8 cellular contexts compared by ENCODE assay signal in the genomic region with DNA sequence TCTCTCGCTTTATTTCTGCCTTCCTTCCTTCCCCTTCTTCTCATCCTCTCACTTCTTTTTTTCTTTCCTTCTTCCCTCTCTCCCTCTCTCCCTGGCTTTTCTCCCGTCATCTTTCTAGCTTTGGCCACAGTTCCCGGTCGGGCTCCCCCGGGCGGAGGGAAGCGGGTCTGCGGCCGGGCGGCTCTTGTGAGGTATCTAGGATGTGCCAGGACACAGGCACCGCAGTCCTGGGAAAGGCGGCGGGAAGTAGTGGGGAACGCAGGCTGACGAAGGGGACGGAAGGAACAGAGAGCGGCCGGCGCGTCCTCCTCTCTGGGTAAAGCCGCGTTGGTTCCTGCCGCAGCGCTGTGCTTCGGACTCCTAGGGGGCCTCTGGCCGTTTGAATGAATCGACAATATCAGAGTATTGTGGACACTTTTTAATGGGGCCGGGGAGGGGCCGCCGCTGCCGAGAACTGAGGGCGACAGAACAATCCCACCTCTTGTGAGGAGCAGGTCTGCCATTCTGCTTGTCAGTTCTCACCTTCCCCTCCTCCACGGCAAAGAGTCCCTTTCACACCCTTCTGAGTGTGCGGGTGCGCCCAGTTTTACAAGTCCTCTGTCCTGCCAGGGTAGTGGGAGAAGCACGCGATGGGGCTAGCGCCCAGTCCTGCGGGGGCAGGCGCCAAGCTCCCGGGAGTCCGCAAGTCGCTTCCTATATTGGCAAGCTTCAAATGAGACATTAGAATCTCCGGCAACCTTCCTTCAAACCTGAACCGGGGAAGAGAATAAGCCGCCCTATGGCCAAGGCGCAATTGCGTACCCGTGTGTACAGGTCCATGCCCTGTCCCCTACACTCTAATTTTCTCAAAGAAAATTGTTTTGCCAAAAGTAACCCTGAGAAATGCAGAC. TPM values are rescaled to one million over a fixed set of nuclear protein-coding genes. Genes with fewer than 3 reads are reported as not detected.
DNase-seq lines count a peak whose midpoint lies in the region; ATAC-seq and TF ChIP-seq lines count a peak whose summit lies in the region.

No MANE protein-coding gene starts in this region.

- H3K4me3 ChIP-seq in SK-N-SH (ENCODE audit: low read depth in 2 of 2, low read length in 1 of 2) (peak overlapping the region; percentile 81 to 91), mucosa of descending colon (no peak overlapping the region)
- peak overlapping the region; percentile 3 for H3K4me3 ChIP-seq in effector memory CD4-positive, alpha-beta T cell (ENCODE audit: insufficient read depth, low read depth, low read length, poor library complexity, severe bottlenecking)

- no peaks in the 10 kb centered on the region for H3K27me3 ChIP-seq in SK-N-SH (ENCODE audit: insufficient read depth)
- peaks cover 97% of the 10 kb centered on the region for H3K27me3 ChIP-seq in effector memory CD4-positive, alpha-beta T cell (replicated peaks; ENCODE audit: control insufficient read depth, insufficient read depth, low read length, poor library complexity, severe bottlenecking)

- WGBS in SK-N-SH (ENCODE audit: low lambda C conversion rate) = 1% methylated on average over 35 of the region's 49 CpGs

- peak overlapping the region; percentile 97 for H2AFZ ChIP-seq in SK-N-SH (ENCODE audit: low read depth)

- H3K9ac ChIP-seq in SK-N-SH = peak overlapping the region; percentile 79; the same call in 1 of the 2 replicates

- H3K36me3 ChIP-seq in SK-N-SH (replicated peaks in 1 of 2; ENCODE audit: control insufficient read depth in 1 of 2, insufficient read depth in 2 of 2, low read length in 1 of 2) = peaks cover 4 to 5% of the 10 kb centered on the region in 2 experiments
- H3K36me3 ChIP-seq in effector memory CD4-positive, alpha-beta T cell (ENCODE audit: control insufficient read depth, insufficient read depth, low read length) = no peaks in the 10 kb centered on the region
- H3K36me3 ChIP-seq in mucosa of descending colon (ENCODE audit: low read depth) = no peaks in the 10 kb centered on the region

- no peak for TF ChIP-seq EP300 in SK-N-SH (IDR thresholded peaks at IDR 0.05; ENCODE audit: borderline replicate concordance in 1 of 2, low read depth in 1 of 2, low read length in 1 of 2)

- peaks cover 6% of the 10 kb centered on the region for H3F3A ChIP-seq in SK-N-SH (replicated peaks; ENCODE audit: insufficient read depth)

- peak overlapping the region; percentile 56 to 66 for H3K27ac ChIP-seq in SK-N-SH (ENCODE audit: low read depth in 2 of 2, low read length in 1 of 2)
- no peak overlapping the region for H3K27ac ChIP-seq in effector memory CD4-positive, alpha-beta T cell (ENCODE audit: insufficient read depth, low read length, poor library complexity, severe bottlenecking)

- POLR2A ChIA-PET in SK-N-SH (lab: Yijun Ruan, JAX) = no interaction called here

- no peaks in the 10 kb centered on the region for H3K9me2 ChIP-seq in SK-N-SH

- CTCF ChIA-PET in SK-N-SH (lab: Yijun Ruan, JAX) = interaction anchor here (0.6 to 5.1 kb wide), 26 partner anchors 8 to 768 kb away, joined by 3 to 46 read pairs (median 4); a partner anchor contains a TSS

- peak; percentile 86 for DNase-seq in Daoy (ENCODE audit: low read depth)
- DNase-seq in SK-N-SH = peak; percentile 90
- DNase-seq in effector memory CD4-positive, alpha-beta T cell = no peak
- DNase-seq in mucosa of descending colon = peak in 2 of 3 donors; percentile 68 to 74
- no peak for DNase-seq in NK-92 (lab: John Stamatoyannopoulos, UW; ENCODE audit: unreplicated experiment)
- DNase-seq in mucosa of gallbladder (ENCODE audit: low spot score) = no peak

- peak; percentile 79 for TF ChIP-seq CTCF in LNCAP (IDR thresholded peaks at IDR 0.05)
- peak; percentile 81 for TF ChIP-seq CTCF in SK-N-SH (IDR thresholded peaks at IDR 0.05)
- TF ChIP-seq CTCF in mucosa of descending colon (IDR thresholded peaks at IDR 0.05) = no peak

- H3K79me2 ChIP-seq in SK-N-SH (ENCODE audit: insufficient read depth) = peaks cover 28% of the 10 kb centered on the region

- peak overlapping the region; percentile 80 for H3K4me2 ChIP-seq in SK-N-SH

- H4K20me1 ChIP-seq in SK-N-SH (ENCODE audit: insufficient read depth) = no peaks in the 10 kb centered on the region

- no peaks in the 10 kb centered on the region for H3K9me3 ChIP-seq in SK-N-SH
- H3K9me3 ChIP-seq in effector memory CD4-positive, alpha-beta T cell (ENCODE audit: control insufficient read depth, low read length) = no peaks in the 10 kb centered on the region
- H3K9me3 ChIP-seq in mucosa of descending colon = no peaks in the 10 kb centered on the region

- ATAC-seq in mucosa of descending colon = peak; percentile 65
- no peak for ATAC-seq in GM19467 (IDR thresholded peaks at IDR 0.05; ENCODE audit: unreplicated experiment)

- intact Hi-C loops in mucosa of descending colon (cut with DNase I, micrococcal nuclease) = no loop called here

- H3K4me1 ChIP-seq in SK-N-SH (ENCODE audit: control insufficient read depth in 1 of 2, insufficient read depth in 2 of 2, low read depth in 1 of 2, low read length in 1 of 2) (peaks cover 0 to 33% of the 10 kb centered on the region in 2 experiments; a peak in 2 of 4 replicates), mucosa of descending colon (ENCODE audit: low read depth) (peaks cover 53% of the 10 kb centered on the region)
- peaks cover 74% of the 10 kb centered on the region for H3K4me1 ChIP-seq in effector memory CD4-positive, alpha-beta T cell (ENCODE audit: control insufficient read depth, insufficient read depth, low read length, poor library complexity, severe bottlenecking)

- TF ChIP-seq RAD21 in SK-N-SH (IDR thresholded peaks at IDR 0.05; ENCODE audit: low read length) = peak; percentile 50

TF ChIP-seq in SK-N-SH, 30 proteins besides CTCF, POLR2A, EP300 and RAD21 (continues in another document):
- TF ChIP-seq, protein P1, sequence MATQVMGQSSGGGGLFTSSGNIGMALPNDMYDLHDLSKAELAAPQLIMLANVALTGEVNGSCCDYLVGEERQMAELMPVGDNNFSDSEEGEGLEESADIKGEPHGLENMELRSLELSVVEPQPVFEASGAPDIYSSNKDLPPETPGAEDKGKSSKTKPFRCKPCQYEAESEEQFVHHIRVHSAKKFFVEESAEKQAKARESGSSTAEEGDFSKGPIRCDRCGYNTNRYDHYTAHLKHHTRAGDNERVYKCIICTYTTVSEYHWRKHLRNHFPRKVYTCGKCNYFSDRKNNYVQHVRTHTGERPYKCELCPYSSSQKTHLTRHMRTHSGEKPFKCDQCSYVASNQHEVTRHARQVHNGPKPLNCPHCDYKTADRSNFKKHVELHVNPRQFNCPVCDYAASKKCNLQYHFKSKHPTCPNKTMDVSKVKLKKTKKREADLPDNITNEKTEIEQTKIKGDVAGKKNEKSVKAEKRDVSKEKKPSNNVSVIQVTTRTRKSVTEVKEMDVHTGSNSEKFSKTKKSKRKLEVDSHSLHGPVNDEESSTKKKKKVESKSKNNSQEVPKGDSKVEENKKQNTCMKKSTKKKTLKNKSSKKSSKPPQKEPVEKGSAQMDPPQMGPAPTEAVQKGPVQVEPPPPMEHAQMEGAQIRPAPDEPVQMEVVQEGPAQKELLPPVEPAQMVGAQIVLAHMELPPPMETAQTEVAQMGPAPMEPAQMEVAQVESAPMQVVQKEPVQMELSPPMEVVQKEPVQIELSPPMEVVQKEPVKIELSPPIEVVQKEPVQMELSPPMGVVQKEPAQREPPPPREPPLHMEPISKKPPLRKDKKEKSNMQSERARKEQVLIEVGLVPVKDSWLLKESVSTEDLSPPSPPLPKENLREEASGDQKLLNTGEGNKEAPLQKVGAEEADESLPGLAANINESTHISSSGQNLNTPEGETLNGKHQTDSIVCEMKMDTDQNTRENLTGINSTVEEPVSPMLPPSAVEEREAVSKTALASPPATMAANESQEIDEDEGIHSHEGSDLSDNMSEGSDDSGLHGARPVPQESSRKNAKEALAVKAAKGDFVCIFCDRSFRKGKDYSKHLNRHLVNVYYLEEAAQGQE (IDR thresholded peaks at IDR 0.05; ENCODE audit: low read depth, low read length) = no peak
- TF ChIP-seq, protein P2, sequence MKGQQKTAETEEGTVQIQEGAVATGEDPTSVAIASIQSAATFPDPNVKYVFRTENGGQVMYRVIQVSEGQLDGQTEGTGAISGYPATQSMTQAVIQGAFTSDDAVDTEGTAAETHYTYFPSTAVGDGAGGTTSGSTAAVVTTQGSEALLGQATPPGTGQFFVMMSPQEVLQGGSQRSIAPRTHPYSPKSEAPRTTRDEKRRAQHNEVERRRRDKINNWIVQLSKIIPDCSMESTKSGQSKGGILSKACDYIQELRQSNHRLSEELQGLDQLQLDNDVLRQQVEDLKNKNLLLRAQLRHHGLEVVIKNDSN (IDR thresholded peaks at IDR 0.05; ENCODE audit: borderline replicate concordance, low read depth) = no peak
- TF ChIP-seq RXRA (IDR thresholded peaks at IDR 0.05; ENCODE audit: borderline replicate concordance, low read depth) = no peak
- 0 out of 2 replicates have a peak, but pooled peaks have one; percentile 28 for TF ChIP-seq MXI1 (IDR thresholded peaks at IDR 0.05; ENCODE audit: low read depth, low read length)
- TF ChIP-seq MEF2A (IDR thresholded peaks at IDR 0.05; ENCODE audit: borderline replicate concordance, low read depth) = no peak
- no peak for TF ChIP-seq TEAD4 (IDR thresholded peaks at IDR 0.05; ENCODE audit: borderline replicate concordance, insufficient read depth)
- 0 out of 2 replicates have a peak, but pooled peaks have one; percentile 29 for TF ChIP-seq NFIC (IDR thresholded peaks at IDR 0.05; ENCODE audit: borderline replicate concordance)
- no peak for TF ChIP-seq FOXJ3 (CRISPR knock-in tag; IDR thresholded peaks at IDR 0.05)
- no peak for TF ChIP-seq TAF1 (IDR thresholded peaks at IDR 0.05; ENCODE audit: borderline replicate concordance, low read depth, low read length)
- TF ChIP-seq EZH2phosphoT487 (IDR thresholded peaks at IDR 0.05; ENCODE audit: borderline replicate concordance, low read depth) = no peak
- 0 out of 2 replicates have a peak, but pooled peaks have one; percentile 19 for TF ChIP-seq GABPA (IDR thresholded peaks at IDR 0.05; ENCODE audit: low read depth)
- no peak for TF ChIP-seq GATA2 (CRISPR knock-in tag; IDR thresholded peaks at IDR 0.05)
- TF ChIP-seq YY1 (IDR thresholded peaks at IDR 0.05; ENCODE audit: low read depth) = peak; percentile 59; the same call in 1 of the 2 replicates
- TF ChIP-seq POLR2AphosphoS5 (IDR thresholded peaks at IDR 0.05; ENCODE audit: low read depth, low read length) = no peak

RNA-seq across cellular contexts. Expression of a gene that starts 1.1 kb away (rescaled TPM):
- total RNA-seq in Daoy (2014; rRNA removed; shearing (Covaris generic)) = 0.17 and 0.42 TPM in 2 replicates
- 7.3 and 8.1 TPM in 2 replicates for polyA plus RNA-seq in SK-N-SH (2012; rRNA removed)
- 4.1 and 5.6 TPM in 2 replicates for polyA plus RNA-seq in SK-N-SH (2012; cell fraction: cytosol; rRNA removed)
- polyA plus RNA-seq in SK-N-SH (2012; cell fraction: nucleus; rRNA removed) = 8.9 and 12.9 TPM in 2 replicates
- total RNA-seq in mucosa of descending colon (under 1 TPM in 1 of 3 donors, not detected in 2; 0.19 TPM), mucosa of gallbladder (0.32 TPM)

RNA-seq across cellular contexts. Expression of a gene that starts 13.6 kb away (rescaled TPM):
- total RNA-seq in Daoy (2014; rRNA removed; shearing (Covaris generic)) = 18.8 and 28.6 TPM in 2 replicates
- polyA plus RNA-seq in SK-N-SH (2012; rRNA removed) = 22.9 and 24.9 TPM in 2 replicates
- polyA plus RNA-seq in SK-N-SH (2012; cell fraction: cytosol; rRNA removed) = 29.8 and 34.4 TPM in 2 replicates
- polyA plus RNA-seq in SK-N-SH (2012; cell fraction: nucleus; rRNA removed) = 7.0 and 12.2 TPM in 2 replicates
- total RNA-seq in mucosa of descending colon (1 to 10 TPM; 1.1 to 6.8 (median 4.1) TPM), mucosa of gallbladder (6.4 TPM)

Comparison
In these comparisons a context has a peak if more than half of its experiments do, and no peak if none do; other contexts are left out.
1. DNase-seq: peak in Daoy (single experiment), SK-N-SH (single experiment) and mucosa of descending colon (2 of 3); none in effector memory CD4-positive, alpha-beta T cell (0 of 3), NK-92 (single experiment) and mucosa of gallbladder (single experiment).